26 cellular contexts compared by ENCODE assay signal in the genomic region with DNA sequence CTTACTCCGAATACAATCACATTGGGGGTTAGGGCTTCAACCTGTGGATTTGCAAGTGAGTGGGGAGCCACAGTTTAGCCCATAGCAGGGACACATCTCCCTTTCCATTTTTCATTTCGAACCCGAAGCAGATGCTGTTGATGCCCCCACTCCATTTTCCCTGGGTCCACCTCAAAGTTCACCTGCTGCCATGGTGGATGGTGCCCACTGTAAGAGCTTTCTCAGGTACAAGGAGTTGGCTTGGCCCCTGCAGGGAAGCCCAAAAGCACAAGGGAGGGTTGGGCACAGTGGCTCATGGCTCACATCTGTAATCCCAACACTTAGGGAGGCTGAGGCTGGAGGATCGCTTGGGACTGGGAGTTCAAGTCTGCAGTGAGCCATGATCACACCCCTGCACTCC. TPM values are rescaled to one million over a fixed set of nuclear protein-coding genes. Genes with fewer than 3 reads are reported as not detected.
DNase-seq lines count a peak whose midpoint lies in the region; FAIRE-seq and TF ChIP-seq lines count a peak whose summit lies in the region.
"Had no signal": no experiment of that assay in that cellular context is flagged by ENCODE, and none has a peak within 500 bp of the region (broad histone marks: within the 10 kb centered on the region; RNA-seq: fewer than 3 reads in every experiment).

No MANE protein-coding gene starts in this region.

- DNase-seq in Caco-2 (no peak), bronchial epithelial cell (ENCODE audit: low read depth) (no peak), nephron progenitor cell (no peak), progenitor cell of endocrine pancreas (ENCODE audit: low spot score, unreplicated experiment) (no peak), coronary artery (ENCODE audit: low spot score) (no peak), H4 (ENCODE audit: low spot score) (no peak), SHP77 (lab: John Stamatoyannopoulos, UW) (no peak), GDM1 (lab: John Stamatoyannopoulos, UW) (no peak)
- DNase-seq: 8988T; ACHN; BE2C; C1 segment of cervical spinal cord; Calu3; CD4-positive, alpha-beta memory T cell; CD4-positive, CD25-positive, alpha-beta regulatory T cell; CD8-positive, alpha-beta memory T cell; COR-L47; DMS79 treated with DMSO at 0.1 percent for 48 hours had no signal

- no TSS peak for BruUV-seq in Caco-2 (replicated peaks; lab: Mats Ljungman, UMichigan)

- FAIRE-seq in bronchial epithelial cell (lab: Jason Lieb, UNC) = peak; percentile 7
- FAIRE-seq: A204.1, D721Med, G401.6, GM12878, GM19239 had no signal

- TF ChIP-seq CTCF in Caco-2 (IDR thresholded peaks at IDR 0.05; ENCODE audit: insufficient read depth in 1 of 2, low read depth in 1 of 2, low read length in 1 of 2, severe bottlenecking in 1 of 2, unreplicated experiment in 1 of 2) (no peak), bronchial epithelial cell (IDR thresholded peaks at IDR 0.05; ENCODE audit: insufficient read depth, low read length, severe bottlenecking) (no peak), nephron progenitor cell (IDR thresholded peaks at IDR 0.05) (no peak), progenitor cell of endocrine pancreas (IDR thresholded peaks at IDR 0.05; ENCODE audit: unreplicated experiment) (no peak), coronary artery (IDR thresholded peaks at IDR 0.05) (no peak)

- H3K36me3 Mint-ChIP-seq in Caco-2 (ENCODE audit: insufficient read depth, unreplicated experiment) = peaks cover 23% of the 10 kb centered on the region
- H3K36me3 Mint-ChIP-seq in nephron progenitor cell (ENCODE audit: low read depth) = peaks cover 50% of the 10 kb centered on the region
- H3K36me3 Mint-ChIP-seq in progenitor cell of endocrine pancreas (ENCODE audit: insufficient read depth) = no peaks in the 10 kb centered on the region
- H3K36me3 Mint-ChIP-seq: CD14-positive monocyte had no signal

- no peaks in the 10 kb centered on the region for H3K9me3 ChIP-seq in Caco-2
- H3K9me3 ChIP-seq: BE2C, BLaER1 had no signal

- H3K4me3 ChIP-seq in Caco-2 (ENCODE audit: low read depth, low read length) (no peak overlapping the region), bronchial epithelial cell (ENCODE audit: low read depth, low read length) (no peak overlapping the region), coronary artery (no peak overlapping the region)
- H3K4me3 ChIP-seq: BLaER1, GM12878 had no signal

- H3K4me1 ChIP-seq in Caco-2 = no peaks in the 10 kb centered on the region
- H3K4me1 ChIP-seq: BE2C had no signal

- H3K9me3 Mint-ChIP-seq in Caco-2 (ENCODE audit: unreplicated experiment) = no peaks in the 10 kb centered on the region
- H3K9me3 Mint-ChIP-seq in nephron progenitor cell = no peaks in the 10 kb centered on the region
- no peaks in the 10 kb centered on the region for H3K9me3 Mint-ChIP-seq in progenitor cell of endocrine pancreas (ENCODE audit: low read depth)
- H3K9me3 Mint-ChIP-seq: CD14-positive monocyte; CD4-positive, CD25-positive, alpha-beta regulatory T cell; CD8-positive, alpha-beta memory T cell had no signal

- H3K27me3 ChIP-seq in Caco-2 (replicated peaks; ENCODE audit: control insufficient read depth, insufficient read depth, low read length) = no peaks in the 10 kb centered on the region
- no peaks in the 10 kb centered on the region for H3K27me3 ChIP-seq in bronchial epithelial cell (ENCODE audit: control insufficient read depth, insufficient read depth, low read length)
- H3K27me3 ChIP-seq: BE2C, BLaER1 had no signal

- H3K27ac Mint-ChIP-seq in Caco-2 (ENCODE audit: unreplicated experiment) (peak overlapping the region; percentile 37), nephron progenitor cell (peak overlapping the region; percentile 73), progenitor cell of endocrine pancreas (peak overlapping the region; percentile 71)
- H3K27ac Mint-ChIP-seq: CD14-positive monocyte had no signal

- POLR2A ChIA-PET in Caco-2 (lab: Charles Lee) = no interaction called here

- H3K4me3 Mint-ChIP-seq in Caco-2 (ENCODE audit: unreplicated experiment) = no peak overlapping the region
- no peak overlapping the region for H3K4me3 Mint-ChIP-seq in nephron progenitor cell
- H3K4me3 Mint-ChIP-seq in progenitor cell of endocrine pancreas (ENCODE audit: low read depth) = no peak overlapping the region
- H3K4me3 Mint-ChIP-seq: CD14-positive monocyte; CD4-positive, alpha-beta memory T cell; CD4-positive, CD25-positive, alpha-beta regulatory T cell; CD8-positive, alpha-beta memory T cell had no signal

- H3K27ac ChIP-seq in coronary artery = no peak overlapping the region
- H3K27ac ChIP-seq: BLaER1 had no signal

- no peaks in the 10 kb centered on the region for H3K4me1 Mint-ChIP-seq in Caco-2 (ENCODE audit: low read depth, unreplicated experiment)
- H3K4me1 Mint-ChIP-seq in nephron progenitor cell = peaks cover 34% of the 10 kb centered on the region
- H3K4me1 Mint-ChIP-seq in progenitor cell of endocrine pancreas (ENCODE audit: low read depth) = peaks cover 6% of the 10 kb centered on the region

- CTCF ChIA-PET in Caco-2 (lab: Charles Lee) = no interaction called here

- H3K36me3 ChIP-seq in Caco-2 (ENCODE audit: control insufficient read depth, insufficient read depth, low read length) (0 out of 2 replicates have a peak, but pooled peaks cover 2% of the 10 kb centered on the region), bronchial epithelial cell (ENCODE audit: control insufficient read depth, insufficient read depth, low read length) (no peaks in the 10 kb centered on the region)
- H3K36me3 ChIP-seq: BE2C, BLaER1 had no signal

- intact Hi-C loops in Caco-2 (cut with micrococcal nuclease; ENCODE audit: unreplicated experiment) = no loop called here

- no peaks in the 10 kb centered on the region for H3K27me3 Mint-ChIP-seq in Caco-2 (ENCODE audit: insufficient read depth, unreplicated experiment)
- H3K27me3 Mint-ChIP-seq in nephron progenitor cell (ENCODE audit: low read depth, poor library complexity) = no peaks in the 10 kb centered on the region
- H3K27me3 Mint-ChIP-seq in progenitor cell of endocrine pancreas = no peaks in the 10 kb centered on the region
- H3K27me3 Mint-ChIP-seq: CD4-positive, alpha-beta memory T cell; CD4-positive, CD25-positive, alpha-beta regulatory T cell had no signal

RNA-seq across cellular contexts. Expression of a gene that starts 51.8 kb away (rescaled TPM):
- total RNA-seq in Caco-2 (2022) = not detected in 2 replicates
- not detected in 2 replicates for total RNA-seq in bronchial epithelial cell
- total RNA-seq in progenitor cell of endocrine pancreas = not detected in 2 replicates
- not detected in 2 replicates for total RNA-seq in H4 (2014; rRNA removed; shearing (Covaris generic))
- total RNA-seq: A673, Calu3 had no signal
